Comparison of ENCODE assay signal across 8 cellular contexts in the genomic region with DNA sequence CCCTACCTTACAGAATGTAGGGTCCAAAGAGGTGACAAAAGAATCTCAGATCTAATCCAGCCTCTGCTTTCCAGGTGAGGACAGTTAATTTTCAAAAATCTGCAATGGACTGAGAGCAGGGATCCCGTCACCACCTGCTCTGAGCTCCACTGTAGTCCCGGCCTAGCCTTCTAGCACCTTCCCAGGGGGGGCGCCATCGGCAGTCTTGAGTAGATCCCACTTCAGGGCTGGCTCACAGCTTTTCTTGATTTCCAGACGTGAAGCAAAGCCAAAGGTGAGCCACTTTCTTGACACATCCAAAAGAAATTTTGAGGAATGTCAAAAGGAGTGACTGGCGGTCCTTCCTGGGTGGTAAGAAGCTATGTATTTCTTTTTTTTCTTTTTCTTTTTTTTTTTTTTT.
A peak's percentile ranks its signal among the peaks of the same experiment; 100 is the strongest.
DNase-seq lines count a peak whose midpoint lies in the region; ATAC-seq and TF ChIP-seq lines count a peak whose summit lies in the region.

No MANE protein-coding gene starts in this region.

- H2AFZ ChIP-seq in OCI-LY3 (ENCODE audit: low read depth, low read length), result no peak overlapping the region

- H3K79me2 ChIP-seq in OCI-LY3 (ENCODE audit: low read length), result no peaks in the 10 kb centered on the region

- H3K36me3 ChIP-seq in OCI-LY3 (replicated peaks; ENCODE audit: low read depth, low read length), result no peaks in the 10 kb centered on the region

- H3K4me3 ChIP-seq in OCI-LY3 (ENCODE audit: low read length), result no peak overlapping the region

- no peaks in the 10 kb centered on the region for H4K20me1 ChIP-seq in OCI-LY3 (ENCODE audit: insufficient read depth, low read length)

- no peak overlapping the region for H3K9ac ChIP-seq in OCI-LY3 (ENCODE audit: low read length)

- H3K27ac ChIP-seq in OCI-LY3 (ENCODE audit: low read length), result no peak overlapping the region

- no peak overlapping the region for H3K4me2 ChIP-seq in OCI-LY3 (ENCODE audit: low read length)

- ATAC-seq in esophagus mucosa (peak; percentile 34), HG03175 (IDR thresholded peaks at IDR 0.05; ENCODE audit: unreplicated experiment) (no peak)

- H3K27me3 ChIP-seq in OCI-LY3 (ENCODE audit: low read depth, low read length), result peaks cover 14% of the 10 kb centered on the region; the same call in 1 of the 2 replicates

- peak; percentile 4 for DNase-seq in NCI-H2227 (lab: John Stamatoyannopoulos, UW; ENCODE audit: unreplicated experiment)
- no peak for DNase-seq in NCI-H2227 treated with DMSO at 0.1 percent for 48 hours (lab: John Stamatoyannopoulos, UW)
- DNase-seq in stimulated activated CD8-positive, alpha-beta memory T cell treated with anti-CD3 and anti-CD28 coated beads, Interleukin-15, amount 100 ng/mL, for 48 hours (ENCODE audit: low read depth in 2 of 2), result peak; percentile 15 to 26
- DNase-seq in KG1 (lab: John Stamatoyannopoulos, UW), result no peak
- no peak for DNase-seq in NK-92 (lab: John Stamatoyannopoulos, UW; ENCODE audit: unreplicated experiment)

- peak; percentile 37 for TF ChIP-seq CTCF in OCI-LY3 (IDR thresholded peaks at IDR 0.05; ENCODE audit: low read depth, low read length)

- no peaks in the 10 kb centered on the region for H3K9me3 ChIP-seq in OCI-LY3 (ENCODE audit: insufficient read depth, low read length)

- H3K4me1 ChIP-seq in OCI-LY3 (ENCODE audit: low read length), result no peaks in the 10 kb centered on the region

Comparison
In these comparisons a context has a peak if more than half of its experiments do, and no peak if none do; other contexts are left out.
1. DNase-seq: peak in NCI-H2227 (single experiment) and stimulated activated CD8-positive, alpha-beta memory T cell treated with anti-CD3 and anti-CD28 coated beads, Interleukin-15, amount 100 ng/mL, for 48 hours (2 of 2); none in NCI-H2227 treated with DMSO at 0.1 percent for 48 hours (single experiment), KG1 (single experiment) and NK-92 (single experiment).